In genomic region chr19:501646-502045, GRCh38 we compare ENCODE assay signal across 16 cellular contexts. TPM values are rescaled to one million over a fixed set of nuclear protein-coding genes. Genes with fewer than 3 reads are reported as not detected.
DNase-seq lines count a peak whose midpoint lies in the region; ATAC-seq and TF ChIP-seq lines count a peak whose summit lies in the region.
"Had no signal": no experiment of that assay in that cellular context is flagged by ENCODE, and none has a peak within 500 bp of the region (broad histone marks: within the 10 kb centered on the region; RNA-seq: fewer than 3 reads in every experiment).

No MANE protein-coding gene starts in this region.

- H4K8ac ChIP-seq in H9 (replicated peaks; ENCODE audit: insufficient read length, low read depth, low read length), result no peak overlapping the region

- no peak for ATAC-seq in GM18867 (IDR thresholded peaks at IDR 0.05; ENCODE audit: unreplicated experiment)
- ATAC-seq: CD8-positive, alpha-beta T cell had no signal

- H3K79me2 ChIP-seq in H9 (ENCODE audit: insufficient read depth, low read length) (no peaks in the 10 kb centered on the region), osteoblast (ENCODE audit: insufficient read depth, low read length) (no peaks in the 10 kb centered on the region)

- H2BK15ac ChIP-seq in H9 (ENCODE audit: low read depth, low read length), result no peak overlapping the region

- no peaks in the 10 kb centered on the region for H3K79me1 ChIP-seq in H9 (ENCODE audit: insufficient read depth, low read depth, low read length, poor library complexity, severe bottlenecking)

- H3K36me3 Mint-ChIP-seq in H9 (ENCODE audit: insufficient read depth in 1 of 3, low read depth in 3 of 3), result peaks cover 0 to 2% (median 0%) of the 10 kb centered on the region in 3 experiments; a peak in 2 of 7 replicates
- no peaks in the 10 kb centered on the region for H3K36me3 Mint-ChIP-seq in endodermal cell (ENCODE audit: low read depth)
- H3K36me3 Mint-ChIP-seq: CD8-positive, alpha-beta T cell had no signal

- H3K23ac ChIP-seq in H9 (ENCODE audit: insufficient read length, low read depth, low read length), result no peak overlapping the region

- no peak overlapping the region for H3K4ac ChIP-seq in H9 (ENCODE audit: low read depth, low read length)

- no peak overlapping the region for H2BK5ac ChIP-seq in H9 (ENCODE audit: insufficient read length, low read length)

- H3K4me2 ChIP-seq in H9 (ENCODE audit: insufficient read depth, insufficient read length, low read length) (no peak overlapping the region), osteoblast (ENCODE audit: insufficient read depth, low read length) (no peak overlapping the region)

- H2BK12ac ChIP-seq in H9 (ENCODE audit: insufficient read length, low read depth, low read length), result no peak overlapping the region

- H3K4me1 ChIP-seq in H9 (ENCODE audit: insufficient read depth, low read length) (no peaks in the 10 kb centered on the region), endodermal cell (ENCODE audit: control insufficient read depth, insufficient read depth, low read length) (no peaks in the 10 kb centered on the region), osteoblast (ENCODE audit: insufficient read depth, low read length) (peaks cover 4% of the 10 kb centered on the region)

- H2BK120ac ChIP-seq in H9 (ENCODE audit: low read depth, low read length, poor library complexity, severe bottlenecking), result no peak overlapping the region

- H3K27ac ChIP-seq in H9 (ENCODE audit: insufficient read length, low read depth, low read length) (no peak overlapping the region), endodermal cell (ENCODE audit: low read depth, low read length) (no peak overlapping the region), osteoblast (ENCODE audit: low read depth, low read length) (no peak overlapping the region)

- no peak overlapping the region for H3K18ac ChIP-seq in H9 (ENCODE audit: insufficient read length, low read depth, low read length)

- H3K23me2 ChIP-seq in H9 (ENCODE audit: insufficient read length, low read depth, low read length, poor library complexity, severe bottlenecking), result peaks cover 9% of the 10 kb centered on the region

- H3K4me3 Mint-ChIP-seq in H9 (no peak overlapping the region), endodermal cell (no peak overlapping the region)
- H3K4me3 Mint-ChIP-seq: B cell; CD8-positive, alpha-beta T cell had no signal

- no peak overlapping the region for H3K14ac ChIP-seq in H9 (ENCODE audit: insufficient read depth, low read length)

- H3T11ph ChIP-seq in H9 (ENCODE audit: low read length), result no peak overlapping the region

- H3K36me3 ChIP-seq in endodermal cell (ENCODE audit: control insufficient read depth, insufficient read depth, low read length), result no peaks in the 10 kb centered on the region
- no peaks in the 10 kb centered on the region for H3K36me3 ChIP-seq in osteoblast (ENCODE audit: insufficient read depth, low read length)
- H3K36me3 ChIP-seq: BLaER1 treated with 17β-estradiol and CSF1 and Interleukin-3, amounts not matched to agents 10 nM and 100 nM; HAP-1 had no signal

- no peak overlapping the region for H3K56ac ChIP-seq in H9 (ENCODE audit: insufficient read length, low read depth, low read length)

- TF ChIP-seq CTCF in H9 (conservative IDR thresholded peaks at IDR 0.05), result no peak
- TF ChIP-seq CTCF in endodermal cell (conservative IDR thresholded peaks at IDR 0.05), result no peak
- TF ChIP-seq CTCF in osteoblast (IDR thresholded peaks at IDR 0.05; ENCODE audit: extremely low read depth, low read depth, low read length), result no peak

- H3K9ac ChIP-seq in H9 (ENCODE audit: extremely low read depth, insufficient read length, low read length) (no peak overlapping the region), endodermal cell (ENCODE audit: extremely low read depth, low read length, poor library complexity, severe bottlenecking) (no peak overlapping the region)

- H3K4me1 Mint-ChIP-seq in H9 (peaks cover 3 to 17% of the 10 kb centered on the region in 2 experiments; a peak in 3 of 4 replicates), endodermal cell (peaks cover 9% of the 10 kb centered on the region)

- H3K27ac Mint-ChIP-seq in H9 (no peak overlapping the region), endodermal cell (no peak overlapping the region)
- H3K27ac Mint-ChIP-seq: B cell; CD8-positive, alpha-beta T cell had no signal

- H3K27me3 Mint-ChIP-seq in H9 (ENCODE audit: low read depth) (peaks cover 53% of the 10 kb centered on the region), endodermal cell (ENCODE audit: insufficient read depth) (peaks cover 38% of the 10 kb centered on the region)

- DNase-seq in H9 (peak; percentile 27), endodermal cell (peak; percentile 41), osteoblast (ENCODE audit: insufficient read length, low spot score, missing footprints) (peak; percentile 67), activated T-cell treated with anti-CD3 and anti-CD28 coated beads for 4 hours (no peak), OCI-M1 (lab: John Stamatoyannopoulos, UW) (no peak)
- DNase-seq: Calu3, DMS79 treated with DMSO at 0.1 percent for 48 hours, GF-D8, GOT3, IMR-90 had no signal

- no peak overlapping the region for H2AFZ ChIP-seq in H9 (ENCODE audit: low read length)
- no peak overlapping the region for H2AFZ ChIP-seq in osteoblast (ENCODE audit: low read length)

- no peak overlapping the region for H2BK20ac ChIP-seq in H9 (ENCODE audit: low read depth, low read length, poor library complexity, severe bottlenecking)

- H3K4me3 ChIP-seq in endodermal cell (ENCODE audit: low read length) (no peak overlapping the region), osteoblast (ENCODE audit: insufficient read depth, low read length) (no peak overlapping the region)
- H3K4me3 ChIP-seq: HAP-1 had no signal

- no peak overlapping the region for H2AK5ac ChIP-seq in H9 (ENCODE audit: insufficient read length, low read length)

- no peak overlapping the region for H4K91ac ChIP-seq in H9 (ENCODE audit: insufficient read length, low read depth, low read length)

- H4K20me1 ChIP-seq in H9 (ENCODE audit: control insufficient read depth, insufficient read depth, insufficient read length), result no peaks in the 10 kb centered on the region
- no peaks in the 10 kb centered on the region for H4K20me1 ChIP-seq in osteoblast (ENCODE audit: insufficient read depth, low read length)

- H3K9me3 ChIP-seq in H9 (ENCODE audit: control insufficient read depth, low read depth, low read length) (no peaks in the 10 kb centered on the region), endodermal cell (ENCODE audit: control insufficient read depth, low read length) (no peaks in the 10 kb centered on the region), osteoblast (ENCODE audit: low read depth, low read length) (no peaks in the 10 kb centered on the region)

- no peak overlapping the region for H4K5ac ChIP-seq in H9 (ENCODE audit: insufficient read length, low read depth, low read length)

- peaks cover 14% of the 10 kb centered on the region; the same call in 1 of the 2 replicates for H3K27me3 ChIP-seq in H9 (ENCODE audit: insufficient read depth, low read length)
- peaks cover 24% of the 10 kb centered on the region for H3K27me3 ChIP-seq in endodermal cell (ENCODE audit: control insufficient read depth, insufficient read depth, low read length, poor library complexity, severe bottlenecking)
- peaks cover 21% of the 10 kb centered on the region for H3K27me3 ChIP-seq in osteoblast (ENCODE audit: insufficient read depth, low read length)

- WGBS in H9 (ENCODE audit: extremely low coverage, insufficient read length, low lambda C conversion rate), result no CpG with 5 or more reads among the region's 17 CpGs
- 90 to 96% methylated on average over 2 to 17 of the region's 17 CpGs for WGBS in endodermal cell (ENCODE audit: insufficient coverage in 1 of 2, insufficient read length in 1 of 2), 2 experiments

- peaks cover 5 to 6% of the 10 kb centered on the region in 2 experiments; a peak in 4 of 5 replicates for H3K9me3 Mint-ChIP-seq in H9
- H3K9me3 Mint-ChIP-seq in endodermal cell, result no peaks in the 10 kb centered on the region
- H3K9me3 Mint-ChIP-seq: CD8-positive, alpha-beta T cell had no signal

RNA-seq across cellular contexts. Expression of gene MADCAM1, which starts 5.4 kb away (rescaled TPM):
- total RNA-seq in H9 (2021), result 0.72 and 1.2 TPM in 2 replicates
- total RNA-seq in endodermal cell, result 1 to 10 TPM in 1 of 2 donors, under 1 TPM in 1; 0.46 to 1.5 TPM
- polyA plus RNA-seq in endodermal cell (2013, experiment 1 of 2), result 0.85 TPM
- 0.54 TPM for polyA plus RNA-seq in endodermal cell (2013, experiment 2 of 2)
- total RNA-seq in osteoblast, result 0.59 and 0.72 TPM in 2 replicates
- total RNA-seq: IMR-90 had no signal

RNA-seq across cellular contexts. Expression of gene TPGS1, which starts 5.7 kb away (rescaled TPM):
- total RNA-seq in H9 (2021), result 7.4 and 8.1 TPM in 2 replicates
- total RNA-seq in endodermal cell, result 10 to 100 TPM; 11.7 to 13.0 TPM
- polyA plus RNA-seq in endodermal cell (2013, experiment 1 of 2), result 12.3 TPM
- polyA plus RNA-seq in endodermal cell (2013, experiment 2 of 2), result 13.8 TPM
- total RNA-seq in osteoblast, result 38.3 and 47.8 TPM in 2 replicates

RNA-seq across cellular contexts. Expression of gene CDC34, which starts 29.9 kb away (rescaled TPM):
- 109 and 112 TPM in 2 replicates for total RNA-seq in H9 (2021)
- total RNA-seq in endodermal cell, result 100 to 1,000 TPM; 128 to 138 TPM
- polyA plus RNA-seq in endodermal cell (2013, experiment 1 of 2), result 116 TPM
- polyA plus RNA-seq in endodermal cell (2013, experiment 2 of 2), result 123 TPM
- 32.9 and 40.4 TPM in 2 replicates for total RNA-seq in osteoblast

RNA-seq across cellular contexts. Expression of gene SHC2, which starts 40.8 kb away (rescaled TPM):
- total RNA-seq in H9 (2021) (16.6 and 18.0 TPM in 2 replicates), endodermal cell (10 to 100 TPM; 56.5 to 93.0 TPM), osteoblast (0.36 and 1.5 TPM in 2 replicates)
- 47.1 TPM for polyA plus RNA-seq in endodermal cell (2013, experiment 1 of 2)
- polyA plus RNA-seq in endodermal cell (2013, experiment 2 of 2), result 32.8 TPM
- total RNA-seq: B cell, IMR-90 had no signal

RNA-seq across cellular contexts. Expression of gene GZMM, which starts 42.2 kb away (rescaled TPM):
- total RNA-seq in H9 (2021), result 0.64 and 0.66 TPM in 2 replicates
- total RNA-seq in endodermal cell, result under 1 TPM in 1 of 2 donors, not detected in 1; 0.51 TPM
- not detected for polyA plus RNA-seq in endodermal cell (2013, experiment 1 of 2)
- not detected for polyA plus RNA-seq in endodermal cell (2013, experiment 2 of 2)
- total RNA-seq in osteoblast, result under 0.01 TPM in 1 of 2 replicates, not detected in the other
- total RNA-seq: A172, B cell, Calu3, IMR-90 had no signal

Comparison
In these comparisons a context has a peak if more than half of its experiments do, and no peak if none do; other contexts are left out.
1. DNase-seq: peak in H9 (single experiment), endodermal cell (single experiment) and osteoblast (single experiment); none in activated T-cell treated with anti-CD3 and anti-CD28 coated beads for 4 hours (single experiment) and OCI-M1 (single experiment).